In the genomic region with DNA sequence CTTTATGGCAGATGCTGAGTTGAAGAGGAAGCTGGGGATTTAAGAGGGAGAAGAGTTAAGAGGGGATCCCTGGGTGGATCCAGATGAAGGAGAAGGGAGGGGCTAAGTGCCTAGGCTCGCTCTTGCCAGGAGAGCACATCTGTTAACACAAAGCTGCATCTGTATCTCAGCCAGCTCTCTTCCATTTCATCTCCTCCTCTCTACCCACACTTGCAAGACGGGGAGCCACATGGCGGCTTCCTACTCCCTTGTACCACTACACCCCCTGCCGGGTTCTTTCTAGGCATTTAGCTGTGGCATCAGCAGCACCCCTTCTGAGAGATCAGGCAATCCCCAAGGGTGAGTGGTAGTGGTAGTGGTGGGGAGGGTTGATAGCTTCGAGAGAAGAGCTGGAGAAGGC, we compare ENCODE assay signal across 16 cellular contexts.
DNase-seq lines count a peak whose midpoint lies in the region; ATAC-seq and TF ChIP-seq lines count a peak whose summit lies in the region.
"Had no signal": no experiment of that assay in that cellular context is flagged by ENCODE, and none has a peak within 500 bp of the region (broad histone marks: within the 10 kb centered on the region; RNA-seq: fewer than 3 reads in every experiment).

No MANE protein-coding gene starts in this region.

- DNase-seq in left ventricle myocardium superior (no peak), cardiac septum (ENCODE audit: low spot score) (no peak), NCI-H69 (lab: John Stamatoyannopoulos, UW) (peak; percentile 56), sciatic nerve (ENCODE audit: low spot score) (no peak), Peyer's patch (no peak), HAP-1 (ENCODE audit: low spot score in 2 of 2) (no peak), natural killer cell (no peak)
- DNase-seq: C1 segment of cervical spinal cord; Calu3; CD4-positive, alpha-beta T cell; DND-41; GDM1; H7 had no signal

- no peaks in the 10 kb centered on the region for H3K9me3 Mint-ChIP-seq in brain
- no peaks in the 10 kb centered on the region for H3K9me3 Mint-ChIP-seq in natural killer cell
- H3K9me3 Mint-ChIP-seq: CD4-positive, alpha-beta T cell; GM23338 had no signal

- ATAC-seq in left ventricle myocardium superior (peak; percentile 38), sciatic nerve (peak; percentile 51), natural killer cell (no peak)
- ATAC-seq: GM23338 had no signal

- intact Hi-C loops in left ventricle myocardium superior (cut with micrococcal nuclease): no loop called here
- intact Hi-C loops in cardiac septum (cut with DNase I): no loop called here
- intact Hi-C loops in sciatic nerve (cut with DNase I): no loop called here
- intact Hi-C loops in natural killer cell (cut with micrococcal nuclease): no loop called here

- in situ Hi-C loops in HAP-1 (cut with MboI; ENCODE audit: low sequenced_read_pairs): no loop called here

- TF ChIP-seq CTCF in brain (conservative IDR thresholded peaks at IDR 0.05) (no peak), Peyer's patch (IDR thresholded peaks at IDR 0.05) (no peak), natural killer cell (IDR thresholded peaks at IDR 0.05) (no peak)

- H3K4me1 ChIP-seq in Peyer's patch (no peaks in the 10 kb centered on the region), HAP-1 (no peaks in the 10 kb centered on the region)

- H3K36me3 Mint-ChIP-seq in brain (no peaks in the 10 kb centered on the region), natural killer cell (no peaks in the 10 kb centered on the region)

- H3K27me3 ChIP-seq in Peyer's patch: no peaks in the 10 kb centered on the region
- H3K27me3 ChIP-seq in HAP-1 (ENCODE audit: low read depth): peaks cover 5% of the 10 kb centered on the region

- peaks cover 6% of the 10 kb centered on the region for H3K27me3 Mint-ChIP-seq in brain
- H3K27me3 Mint-ChIP-seq in natural killer cell (ENCODE audit: low read depth in 2 of 2): peaks cover 8 to 32% of the 10 kb centered on the region in 2 donors

- H3K36me3 ChIP-seq in Peyer's patch (no peaks in the 10 kb centered on the region), HAP-1 (replicated peaks) (no peaks in the 10 kb centered on the region)

- no peak overlapping the region for H3K4me3 ChIP-seq in Peyer's patch
- H3K4me3 ChIP-seq in HAP-1: no peak overlapping the region
- H3K4me3 ChIP-seq: GM23338 had no signal

- no peak for TF ChIP-seq POLR2A in Peyer's patch (IDR thresholded peaks at IDR 0.05)

- no peak overlapping the region for H3K27ac ChIP-seq in Peyer's patch

- peak overlapping the region in 2 of 5 experiments; percentile 45 to 53 for H3K4me3 Mint-ChIP-seq in brain
- no peak overlapping the region for H3K4me3 Mint-ChIP-seq in natural killer cell
- H3K4me3 Mint-ChIP-seq: B cell; CD4-positive, alpha-beta T cell; GM23338 had no signal

- H3K4me1 Mint-ChIP-seq in brain (peaks cover 85% of the 10 kb centered on the region), natural killer cell (no peaks in the 10 kb centered on the region)
- H3K4me1 Mint-ChIP-seq: B cell had no signal

- H3K9me3 ChIP-seq in Peyer's patch: no peaks in the 10 kb centered on the region
- no peaks in the 10 kb centered on the region for H3K9me3 ChIP-seq in HAP-1

- H3K27ac Mint-ChIP-seq in brain (peak overlapping the region in 3 of 5 experiments; percentile 79 to 89 (median 84)), natural killer cell (no peak overlapping the region)
- H3K27ac Mint-ChIP-seq: B cell; CD4-positive, alpha-beta T cell; GM23338 had no signal

Comparison
In these comparisons a context has a peak if more than half of its experiments do, and no peak if none do; other contexts are left out.
1. ATAC-seq: peak in left ventricle myocardium superior (single experiment) and sciatic nerve (single experiment); none in natural killer cell (0 of 3).
2. H3K27ac Mint-ChIP-seq: peak in brain (3 of 5); none in natural killer cell (0 of 2).